ENCODE assay signal across 1 cellular context in the genomic region with DNA sequence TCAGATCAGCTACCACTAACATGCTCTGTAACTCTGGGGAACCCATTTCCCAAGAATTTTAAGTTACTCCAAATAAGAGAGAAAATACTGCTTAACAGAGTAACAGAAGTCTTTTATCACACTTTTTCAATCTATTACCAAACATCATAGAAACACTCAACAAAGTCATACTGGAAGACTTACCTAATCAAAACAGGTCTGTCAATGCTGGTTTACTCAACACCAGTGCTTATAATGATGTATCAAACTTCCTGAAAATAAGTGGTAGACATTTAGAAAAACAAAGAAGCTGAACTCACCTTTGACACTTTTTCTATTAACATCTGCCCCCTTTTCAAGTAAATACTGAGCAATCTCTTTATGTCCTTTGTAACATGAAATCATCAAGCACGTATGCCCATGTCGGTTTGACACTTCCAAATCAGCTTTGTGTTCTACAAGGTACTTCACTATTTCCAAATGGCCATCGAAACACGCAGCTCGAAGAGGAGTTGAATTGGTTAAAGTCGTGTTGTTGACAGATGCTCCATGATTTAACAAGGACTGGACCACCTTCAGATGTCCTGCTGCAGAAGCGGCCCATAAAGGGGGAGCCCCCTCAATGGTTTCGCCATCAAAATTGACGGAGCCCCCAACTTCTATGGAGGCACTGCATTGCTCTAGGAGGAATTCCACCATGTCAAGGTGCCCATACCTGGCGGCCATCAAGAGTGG.
TF ChIP-seq lines count a peak whose summit lies in the region.

No MANE protein-coding gene starts in this region.

TF ChIP-seq in IMR-90, 13 proteins besides CTCF, POLR2A, EP300 and RAD21 (continued from another document):
- TF ChIP-seq RCOR1 (IDR thresholded peaks at IDR 0.05; ENCODE audit: insufficient replicate concordance, low read length) (no peak), BHLHE40 (IDR thresholded peaks at IDR 0.05; ENCODE audit: low read depth, low read length) (no peak), MAZ (IDR thresholded peaks at IDR 0.05; ENCODE audit: borderline replicate concordance, low read depth, low read length) (no peak), FOS (IDR thresholded peaks at IDR 0.05; ENCODE audit: low read depth, low read length) (no peak), MAFK (IDR thresholded peaks at IDR 0.05; ENCODE audit: low read depth, low read length) (no peak), MXI1 (IDR thresholded peaks at IDR 0.05; ENCODE audit: borderline replicate concordance, low read depth, low read length) (no peak), USF2 (IDR thresholded peaks at IDR 0.05; ENCODE audit: low read depth, low read length) (no peak), RFX5 (IDR thresholded peaks at IDR 0.05; ENCODE audit: low read depth, low read length) (no peak), SMC3 (IDR thresholded peaks at IDR 0.05; ENCODE audit: low read depth, low read length) (no peak), ELK1 (IDR thresholded peaks at IDR 0.05; ENCODE audit: borderline replicate concordance, low read depth, low read length) (no peak)
TF ChIP-seq in IMR-90: peak in this region for 0.
